1 cellular context compared by ENCODE assay signal in genomic region chr5:82058710-82059109, GRCh38.
TF ChIP-seq lines count a peak whose summit lies in the region.

No MANE protein-coding gene starts in this region.

TF ChIP-seq in GM12878, 131 proteins besides CTCF, POLR2A, EP300 and RAD21 (continued from another document):
- TF ChIP-seq JUNB (IDR thresholded peaks at IDR 0.05) (peak; percentile 45), CREM (IDR thresholded peaks at IDR 0.05; ENCODE audit: low read depth) (no peak), EED (IDR thresholded peaks at IDR 0.05; ENCODE audit: low read depth) (peak; percentile 20; the same call in 1 of the 2 replicates)
